Comparison of ENCODE assay signal across 8 cellular contexts in genomic region chr17:45277216-45277849, GRCh38. TPM values are rescaled to one million over a fixed set of nuclear protein-coding genes. Genes with fewer than 3 reads are reported as not detected.
DNase-seq lines count a peak whose midpoint lies in the region; ATAC-seq and TF ChIP-seq lines count a peak whose summit lies in the region.

No MANE protein-coding gene starts in this region.

- 14% methylated on average over 16 of the region's 16 CpGs for WGBS in liver

- peak overlapping the region; percentile 11 for H3K27ac Mint-ChIP-seq in activated CD4-positive, alpha-beta T cell treated with anti-CD3 and anti-CD28 coated beads, Interleukin-2, amount 10 ng/mL, durations not matched to agents 7 days and 5 days

- H3K36me3 Mint-ChIP-seq in activated CD4-positive, alpha-beta T cell treated with anti-CD3 and anti-CD28 coated beads, Interleukin-2, amount 10 ng/mL, durations not matched to agents 7 days and 5 days (ENCODE audit: low read depth), result peaks cover 33% of the 10 kb centered on the region

- POLR2A ChIA-PET in activated CD4-positive, alpha-beta T cell treated with anti-CD3 and anti-CD28 coated beads, Interleukin-2, amount 10 ng/mL, durations not matched to agents 7 days and 5 days (lab: Charles Lee), result interaction anchor here (0.9 kb wide), 1 partner anchor 42 kb away, joined by 3 read pairs; no protein-coding TSS in a partner anchor

- TF ChIP-seq RAD21 in liver (IDR thresholded peaks at IDR 0.05), result peak; percentile 88 to 92

- no peaks in the 10 kb centered on the region for H3K27me3 ChIP-seq in BLaER1 treated with 17β-estradiol and CSF1 and Interleukin-3, amounts not matched to agents 10 nM and 100 nM
- no peaks in the 10 kb centered on the region for H3K27me3 ChIP-seq in liver (ENCODE audit: control insufficient read depth in 4 of 4, insufficient read depth in 4 of 4, low read length in 3 of 4)

- peak; percentile 75 for TF ChIP-seq CTCF in liver (IDR thresholded peaks at IDR 0.05; ENCODE audit: low read depth, low read length, missing input control)

- H3K9ac ChIP-seq in BLaER1 treated with 17β-estradiol and CSF1 and Interleukin-3, amounts not matched to agents 10 nM and 100 nM, result no peak overlapping the region; a peak in 1 of 22 replicates
- H3K9ac ChIP-seq in liver (ENCODE audit: low read depth in 1 of 2, low read length in 2 of 2), result peak overlapping the region in 1 of 2 donors; percentile 5

- no peaks in the 10 kb centered on the region for H3K9me3 ChIP-seq in BLaER1 treated with 17β-estradiol and CSF1 and Interleukin-3, amounts not matched to agents 10 nM and 100 nM (replicated peaks in 1 of 11)
- H3K9me3 ChIP-seq in liver (ENCODE audit: control insufficient read depth in 4 of 4, low read length in 3 of 4), result no peaks in the 10 kb centered on the region

- no peak overlapping the region; a peak in 1 of 22 replicates for H3K27ac ChIP-seq in BLaER1 treated with 17β-estradiol and CSF1 and Interleukin-3, amounts not matched to agents 10 nM and 100 nM
- peak overlapping the region; percentile 43 to 81 for H3K27ac ChIP-seq in liver (ENCODE audit: low read depth in 1 of 2, low read length in 2 of 2)

- no peaks in the 10 kb centered on the region for H3K27me3 Mint-ChIP-seq in activated CD4-positive, alpha-beta T cell treated with anti-CD3 and anti-CD28 coated beads, Interleukin-2, amount 10 ng/mL, durations not matched to agents 7 days and 5 days

- H3K4me1 Mint-ChIP-seq in activated CD4-positive, alpha-beta T cell treated with anti-CD3 and anti-CD28 coated beads, Interleukin-2, amount 10 ng/mL, durations not matched to agents 7 days and 5 days, result peaks cover 22% of the 10 kb centered on the region

- H3K4me3 ChIP-seq in BLaER1 treated with 17β-estradiol and CSF1 and Interleukin-3, amounts not matched to agents 10 nM and 100 nM, result no peak overlapping the region
- no peak overlapping the region for H3K4me3 ChIP-seq in liver (ENCODE audit: low read depth in 1 of 3, low read length in 3 of 3)

- CTCF ChIA-PET in activated CD4-positive, alpha-beta T cell treated with anti-CD3 and anti-CD28 coated beads, Interleukin-2, amount 10 ng/mL, durations not matched to agents 7 days and 5 days (lab: Charles Lee), result interaction anchor here (0.6 to 4.3 kb wide), 32 partner anchors 10 to 142 kb away, joined by 3 to 55 read pairs (median 5); partner anchors contain the start of genes ACBD4 and MAP3K14

- no peak overlapping the region for H3K4me3 Mint-ChIP-seq in activated CD4-positive, alpha-beta T cell treated with anti-CD3 and anti-CD28 coated beads, Interleukin-2, amount 10 ng/mL, durations not matched to agents 7 days and 5 days

- H3K36me3 ChIP-seq in BLaER1 treated with 17β-estradiol and CSF1 and Interleukin-3, amounts not matched to agents 10 nM and 100 nM, result peaks cover 50 to 77% (median 58%) of the 10 kb centered on the region in 11 experiments
- peaks cover 0 to 3% (median 0%) of the 10 kb centered on the region in 4 donors for H3K36me3 ChIP-seq in liver (ENCODE audit: control insufficient read depth in 4 of 4, insufficient read depth in 3 of 4, low read depth in 1 of 4, low read length in 3 of 4)

- peak; percentile 47 for ATAC-seq in HG03439 (IDR thresholded peaks at IDR 0.05; ENCODE audit: unreplicated experiment)
- no peak for ATAC-seq in GM21515 (IDR thresholded peaks at IDR 0.05; ENCODE audit: unreplicated experiment)

- no peaks in the 10 kb centered on the region for H3K9me3 Mint-ChIP-seq in activated CD4-positive, alpha-beta T cell treated with anti-CD3 and anti-CD28 coated beads, Interleukin-2, amount 10 ng/mL, durations not matched to agents 7 days and 5 days

- peak; percentile 70 for DNase-seq in NCI-H748 treated with DMSO at 0.1 percent for 48 hours (lab: John Stamatoyannopoulos, UW)
- peak; percentile 93 for DNase-seq in activated CD4-positive, alpha-beta T cell treated with anti-CD3 and anti-CD28 coated beads, Interleukin-2, amount 10 ng/mL, durations not matched to agents 7 days and 5 days
- peak; percentile 79 for DNase-seq in dedifferentiated amniotic fluid mesenchymal stem cell (ENCODE audit: extremely low spot score)
- peak; percentile 93 for DNase-seq in stimulated activated CD4-positive, alpha-beta T cell treated with anti-CD3 and anti-CD28 coated beads, Interleukin-4, amount 100 ng/mL, for 24 hours

- H3K4me1 ChIP-seq in BLaER1 treated with 17β-estradiol and CSF1 and Interleukin-3, amounts not matched to agents 10 nM and 100 nM, result peaks cover 21 to 38% (median 30%) of the 10 kb centered on the region in 10 experiments
- H3K4me1 ChIP-seq in liver (ENCODE audit: control insufficient read depth in 4 of 4, insufficient read depth in 4 of 4, low read length in 3 of 4), result peaks cover 14 to 43% (median 31%) of the 10 kb centered on the region in 4 donors

- H3K4me2 ChIP-seq in BLaER1 treated with 17β-estradiol and CSF1 and Interleukin-3, amounts not matched to agents 10 nM and 100 nM, result peak overlapping the region; percentile 8 to 58 (median 47); a peak in 14 of 22 replicates

- H4K20me1 ChIP-seq in BLaER1 treated with 17β-estradiol and CSF1 and Interleukin-3, amounts not matched to agents 10 nM and 100 nM, result peaks cover 0 to 32% (median 11%) of the 10 kb centered on the region in 11 experiments; a peak in 13 of 22 replicates

TF ChIP-seq in liver, 16 proteins besides CTCF, POLR2A, EP300 and RAD21 (continues in another document):
- peak; percentile 89 to 94 for TF ChIP-seq HNF4A (conservative IDR thresholded peaks at IDR 0.05)
- peak; percentile 94 for TF ChIP-seq NR2F2 (IDR thresholded peaks at IDR 0.05)
- no peak for TF ChIP-seq FOXA1 (IDR thresholded peaks at IDR 0.05)
- TF ChIP-seq JUND (IDR thresholded peaks at IDR 0.05), result peak; percentile 78 to 79
- peak; percentile 43 for TF ChIP-seq MAX (IDR thresholded peaks at IDR 0.05)
- peak; percentile 67 for TF ChIP-seq HNF4G (IDR thresholded peaks at IDR 0.05)
- TF ChIP-seq YY1 (IDR thresholded peaks at IDR 0.05), result peak; percentile 73
- peak; percentile 93 for TF ChIP-seq SP1 (IDR thresholded peaks at IDR 0.05)
- TF ChIP-seq RXRA (IDR thresholded peaks at IDR 0.05), result peak; percentile 97 to 98
- peak in 1 of 2 donors; percentile 52 for TF ChIP-seq EGR1 (IDR thresholded peaks at IDR 0.05; ENCODE audit: low read depth in 2 of 2)
- peak; percentile 44 for TF ChIP-seq ATF3 (IDR thresholded peaks at IDR 0.05)
- TF ChIP-seq REST (IDR thresholded peaks at IDR 0.05), result no peak
- TF ChIP-seq TAF1 (conservative IDR thresholded peaks at IDR 0.05), result no peak
- TF ChIP-seq ZBTB33 (IDR thresholded peaks at IDR 0.05), result peak; percentile 57

RNA-seq across cellular contexts. Expression of gene SPATA32, which starts 15.4 kb away (rescaled TPM):
- total RNA-seq in activated CD4-positive, alpha-beta T cell treated with anti-CD3 and anti-CD28 coated beads, Interleukin-2, amount 10 ng/mL, durations not matched to agents 7 days and 5 days, result under 1 TPM; 0.27 to 0.67 TPM
- not detected for total RNA-seq in liver
- not detected for polyA plus RNA-seq in liver

RNA-seq across cellular contexts. Expression of gene MAP3K14, which starts 39.5 kb away (rescaled TPM):
- 10 to 100 TPM; 25.8 to 26.0 TPM for total RNA-seq in activated CD4-positive, alpha-beta T cell treated with anti-CD3 and anti-CD28 coated beads, Interleukin-2, amount 10 ng/mL, durations not matched to agents 7 days and 5 days
- 1 to 10 TPM; 1.2 to 7.8 TPM for total RNA-seq in liver
- polyA plus RNA-seq in liver, result 1 to 10 TPM; 2.2 to 6.1 TPM

RNA-seq across cellular contexts. Expression of gene FMNL1, which starts 55.6 kb away (rescaled TPM):
- total RNA-seq in activated CD4-positive, alpha-beta T cell treated with anti-CD3 and anti-CD28 coated beads, Interleukin-2, amount 10 ng/mL, durations not matched to agents 7 days and 5 days, result 100 to 1,000 TPM; 391 to 410 TPM
- total RNA-seq in liver, result 1 to 10 TPM; 7.0 to 7.4 TPM
- polyA plus RNA-seq in liver, result 1 to 10 TPM; 1.5 to 2.7 TPM

Comparison
In these comparisons a context has a peak if more than half of its experiments do, and no peak if none do; other contexts are left out.
1. H3K27ac ChIP-seq: peak in liver (2 of 2); none in BLaER1 treated with 17β-estradiol and CSF1 and Interleukin-3, amounts not matched to agents 10 nM and 100 nM (0 of 11).
2. RNA of gene FMNL1, which starts 55.6 kb away (total RNA-seq): 391 to 410 TPM in activated CD4-positive, alpha-beta T cell treated with anti-CD3 and anti-CD28 coated beads, Interleukin-2, amount 10 ng/mL, durations not matched to agents 7 days and 5 days; 7.0 to 7.4 TPM in liver; every median in the first group is over 10 times any median in the second.
3. Peak in every context shown above with its lines, with median percentiles within 50 percentile points of each other: DNase-seq.